ENCODE assay signal across 11 cellular contexts in the genomic region with DNA sequence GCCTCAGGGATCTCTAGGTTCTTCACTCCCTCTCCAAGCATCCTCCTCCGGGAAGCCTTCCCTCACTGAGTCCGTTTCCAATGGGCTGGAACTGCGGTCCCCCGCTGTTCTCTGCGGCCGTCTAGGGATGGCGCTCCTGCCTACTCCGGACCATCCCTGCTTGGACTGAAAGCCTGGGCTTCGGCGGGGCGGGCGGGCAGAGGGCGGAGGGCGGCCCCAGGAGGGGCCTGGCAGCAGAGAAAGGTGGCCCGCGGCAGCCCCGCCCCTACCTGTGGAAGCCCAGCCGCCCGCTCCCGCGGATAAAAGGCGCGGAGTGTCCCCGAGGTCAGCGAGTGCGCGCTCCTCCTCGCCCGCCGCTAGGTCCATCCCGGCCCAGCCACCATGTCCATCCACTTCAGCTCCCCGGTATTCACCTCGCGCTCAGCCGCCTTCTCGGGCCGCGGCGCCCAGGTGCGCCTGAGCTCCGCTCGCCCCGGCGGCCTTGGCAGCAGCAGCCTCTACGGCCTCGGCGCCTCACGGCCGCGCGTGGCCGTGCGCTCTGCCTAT. TPM values are rescaled to one million over a fixed set of nuclear protein-coding genes. Genes with fewer than 3 reads are reported as not detected.
DNase-seq lines count a peak whose midpoint lies in the region; FAIRE-seq and TF ChIP-seq lines count a peak whose summit lies in the region.
"Had no signal": no experiment of that assay in that cellular context is flagged by ENCODE, and none has a peak within 500 bp of the region (broad histone marks: within the 10 kb centered on the region; RNA-seq: fewer than 3 reads in every experiment).

A gene (plus strand): TSS at position 328 of the 546 bp plus-strand sequence. CDS start 54 bp downstream, at position 382.

- TF ChIP-seq CTCF in mammary epithelial cell (conservative IDR thresholded peaks at IDR 0.05 in 1 of 2, IDR thresholded peaks at IDR 0.05 in 1 of 2; ENCODE audit: extremely low read depth in 1 of 2, insufficient read depth in 1 of 2, low read depth in 1 of 2, low read length in 2 of 2) (peak; percentile 4 to 52), kidney (IDR thresholded peaks at IDR 0.05; ENCODE audit: borderline replicate concordance, extremely low read depth, insufficient read depth) (no peak), testis (IDR thresholded peaks at IDR 0.05) (no peak)

- H2AFZ ChIP-seq in mammary epithelial cell (ENCODE audit: low read depth, low read length): peak within 1 kb of the TSS; percentile 1

- no peak for DNase-seq in activated CD4-positive, alpha-beta T cell treated with anti-CD3 and anti-CD28 coated beads, Interleukin-2, amount 10 ng/mL, durations not matched to agents 24 days and 14 days
- DNase-seq in activated CD4-positive, alpha-beta T cell treated with anti-CD3 and anti-CD28 coated beads, Interleukin-2, amount 50 U/mL, for 4 hours: no peak
- DNase-seq in mammary epithelial cell (peak; percentile 90), kidney (peak; percentile 95), testis (no peak), NCI-H2227 treated with DMSO at 0.1 percent for 48 hours (lab: John Stamatoyannopoulos, UW) (no peak), Ammon's horn (ENCODE audit: low spot score) (no peak)
- DNase-seq in effector CD8-positive, alpha-beta T cell (lab: John Stamatoyannopoulos, UW): no peak
- DNase-seq: activated CD8-positive, alpha-beta memory T cell treated with anti-CD3 and anti-CD28 coated beads, Interleukin-2, amount 50 U/mL, for 4 hours; KG1; retina had no signal

- H3K36me3 Mint-ChIP-seq in activated CD4-positive, alpha-beta T cell treated with anti-CD3 and anti-CD28 coated beads, Interleukin-2, amount 10 ng/mL, durations not matched to agents 24 days and 14 days (ENCODE audit: low read depth): no peaks in the 10 kb centered on the region

- H3K27ac ChIP-seq in mammary epithelial cell (ENCODE audit: insufficient read depth, low read depth, low read length) (peak within 1 kb of the TSS; percentile 79), kidney (ENCODE audit: low read depth in 2 of 2, low read length in 2 of 2) (peak within 1 kb of the TSS; percentile 63 to 75), testis (no peak within 1 kb of the TSS)

- H3K9ac ChIP-seq in mammary epithelial cell (ENCODE audit: insufficient read depth, low read length) (peak within 1 kb of the TSS; percentile 92), kidney (ENCODE audit: low read length in 2 of 2) (peak within 1 kb of the TSS in 1 of 2 donors; percentile 22)

- intact Hi-C loops in activated CD4-positive, alpha-beta T cell treated with anti-CD3 and anti-CD28 coated beads, Interleukin-2, amount 10 ng/mL, durations not matched to agents 24 days and 14 days (cut with micrococcal nuclease): no loop called here
- intact Hi-C loops in mammary epithelial cell (cut with micrococcal nuclease) (loop anchor here (1.0 to 5.0 kb wide), 3 partner anchors 76 to 289 kb away; a partner anchor contains a TSS), kidney (cut with DNase I) (no loop called here), testis (cut with DNase I; ENCODE audit: low total_unique reads) (no loop called here)

- H3K4me3 Mint-ChIP-seq in activated CD4-positive, alpha-beta T cell treated with anti-CD3 and anti-CD28 coated beads, Interleukin-2, amount 10 ng/mL, durations not matched to agents 24 days and 14 days: no peak within 1 kb of the TSS

- H4K20me1 ChIP-seq in mammary epithelial cell (ENCODE audit: insufficient read depth, low read length): peaks cover 21% of the 10 kb centered on the region

- peaks cover 60% of the 10 kb centered on the region for H3K27me3 Mint-ChIP-seq in activated CD4-positive, alpha-beta T cell treated with anti-CD3 and anti-CD28 coated beads, Interleukin-2, amount 10 ng/mL, durations not matched to agents 24 days and 14 days

- H3K4me3 ChIP-seq in mammary epithelial cell (replicated peaks in 1 of 3; ENCODE audit: insufficient read depth in 1 of 3, low read depth in 2 of 3, low read length in 3 of 3) (peak within 1 kb of the TSS; percentile 85 to 95 (median 93)), kidney (ENCODE audit: low read length in 2 of 2) (peak within 1 kb of the TSS; percentile 34 to 47), testis (peak within 1 kb of the TSS; percentile 24)

- in situ Hi-C loops in mammary epithelial cell (cut with MboI; ENCODE audit: low sequenced_read_pairs in 2 of 2): no loop called here

- H3K27me3 ChIP-seq in mammary epithelial cell (ENCODE audit: insufficient read depth, low read length) (no peaks in the 10 kb centered on the region), testis (no peaks in the 10 kb centered on the region)

- H3K4me2 ChIP-seq in mammary epithelial cell (ENCODE audit: insufficient read depth, low read depth, low read length): peak within 1 kb of the TSS; percentile 92

- peaks cover 63% of the 10 kb centered on the region for H3K79me2 ChIP-seq in mammary epithelial cell (ENCODE audit: insufficient read depth, low read length)

- H3K4me1 ChIP-seq in mammary epithelial cell (ENCODE audit: insufficient read depth, low read length) (peaks cover 80% of the 10 kb centered on the region), kidney (ENCODE audit: control insufficient read depth in 1 of 2, insufficient read depth in 1 of 2, low read depth in 1 of 2, low read length in 2 of 2) (peaks cover 5 to 19% of the 10 kb centered on the region in 2 donors), testis (no peaks in the 10 kb centered on the region)

- no peak for FAIRE-seq in kidney (lab: Jason Lieb, UNC)

- CTCF ChIA-PET in mammary epithelial cell (lab: Charles Lee; ENCODE audit: low non-redundant PET): interaction anchor here (0.7 kb wide), 1 partner anchor 18 kb away, joined by 3 read pairs; no protein-coding TSS in a partner anchor

- TF ChIP-seq POLR2A in testis (IDR thresholded peaks at IDR 0.05): no peak

- H3K9me3 ChIP-seq in mammary epithelial cell (replicated peaks; ENCODE audit: insufficient read depth, low read length) (no peaks in the 10 kb centered on the region), kidney (ENCODE audit: control insufficient read depth in 1 of 2, low read length in 2 of 2) (no peaks in the 10 kb centered on the region), testis (no peaks in the 10 kb centered on the region)

- H3K4me1 Mint-ChIP-seq in activated CD4-positive, alpha-beta T cell treated with anti-CD3 and anti-CD28 coated beads, Interleukin-2, amount 10 ng/mL, durations not matched to agents 24 days and 14 days: peaks cover 4% of the 10 kb centered on the region

- no peak within 1 kb of the TSS for H3K27ac Mint-ChIP-seq in activated CD4-positive, alpha-beta T cell treated with anti-CD3 and anti-CD28 coated beads, Interleukin-2, amount 10 ng/mL, durations not matched to agents 24 days and 14 days

- no TSS peak for BruUV-seq in mammary epithelial cell (replicated peaks; lab: Mats Ljungman, UMichigan)

- WGBS in mammary epithelial cell (ENCODE audit: low coverage, missing lambda C conversion rate): 0% methylated on average over 16 of the region's 53 CpGs
- 3 to 7% methylated on average over 7 to 45 of the region's 53 CpGs for WGBS in testis, 2 donors

- H3K9me3 Mint-ChIP-seq in activated CD4-positive, alpha-beta T cell treated with anti-CD3 and anti-CD28 coated beads, Interleukin-2, amount 10 ng/mL, durations not matched to agents 24 days and 14 days: no peaks in the 10 kb centered on the region

- H3K36me3 ChIP-seq in mammary epithelial cell (ENCODE audit: insufficient read depth, low read length): peaks cover 32% of the 10 kb centered on the region
- no peaks in the 10 kb centered on the region for H3K36me3 ChIP-seq in kidney (ENCODE audit: control insufficient read depth in 1 of 2, insufficient read depth in 2 of 2, low read length in 2 of 2)
- no peaks in the 10 kb centered on the region for H3K36me3 ChIP-seq in testis (ENCODE audit: low read depth, missing control alignments)

- dilution Hi-C loops in mammary epithelial cell (cut with HindIII; ENCODE audit: low sequenced_read_pairs): no loop called here

RNA-seq across cellular contexts. Expression of the gene that starts here (rescaled TPM):
- total RNA-seq in activated CD4-positive, alpha-beta T cell treated with anti-CD3 and anti-CD28 coated beads, Interleukin-2, amount 10 ng/mL, durations not matched to agents 24 days and 14 days: 12.3 and 15.8 TPM in 2 replicates
- total RNA-seq in mammary epithelial cell: 1,000 to 10,000 TPM; 2,215 to 3,387 TPM
- polyA plus RNA-seq in mammary epithelial cell: 3,281 TPM
- 4,390 TPM for polyA minus RNA-seq in mammary epithelial cell
- total RNA-seq in kidney: 1,490 TPM
- polyA plus RNA-seq in kidney (ENCODE audit: insufficient read depth, low read depth, low replicate concordance): 173 TPM
- 1 to 10 TPM; 3.3 to 6.9 TPM for total RNA-seq in testis
- polyA plus RNA-seq in testis (ENCODE audit: insufficient read depth, low read depth, low replicate concordance): 19.3 TPM

Comparison
In these comparisons a context has a peak if more than half of its experiments do, and no peak if none do; other contexts are left out.
1. RNA of the gene that starts here (total RNA-seq): 2,215 to 3,387 TPM in mammary epithelial cell and 1,490 TPM in kidney (single experiment); 12.3 to 15.8 TPM in activated CD4-positive, alpha-beta T cell treated with anti-CD3 and anti-CD28 coated beads, Interleukin-2, amount 10 ng/mL, durations not matched to agents 24 days and 14 days and 3.3 to 6.9 TPM in testis; every median in the first group is over 10 times any median in the second.
2. RNA of the gene that starts here (polyA plus RNA-seq): 3,281 TPM in mammary epithelial cell (single experiment); 173 TPM in kidney (single experiment) and 19.3 TPM in testis (single experiment); every median in the first group is over 10 times any median in the second.
3. DNase-seq: peak in mammary epithelial cell (single experiment) and kidney (single experiment); none in activated CD4-positive, alpha-beta T cell treated with anti-CD3 and anti-CD28 coated beads, Interleukin-2, amount 10 ng/mL, durations not matched to agents 24 days and 14 days (single experiment), activated CD4-positive, alpha-beta T cell treated with anti-CD3 and anti-CD28 coated beads, Interleukin-2, amount 50 U/mL, for 4 hours (0 of 2), testis (single experiment), NCI-H2227 treated with DMSO at 0.1 percent for 48 hours (single experiment), effector CD8-positive, alpha-beta T cell (single experiment) and Ammon's horn (single experiment).
4. H3K27ac ChIP-seq: peak in mammary epithelial cell (single experiment) and kidney (2 of 2); none in testis (0 of 2).
5. H3K4me3 ChIP-seq: peak in every context shown above with its lines; median percentile 93 in mammary epithelial cell; 40 in kidney; 24 in testis.
6. CTCF ChIP-seq: peak in mammary epithelial cell (2 of 2); none in kidney (single experiment) and testis (0 of 3).